7 cellular contexts compared by ENCODE assay signal in genomic region chr15:67120009-67120838, GRCh38. TPM values are rescaled to one million over a fixed set of nuclear protein-coding genes. Genes with fewer than 3 reads are reported as not detected.
DNase-seq lines count a peak whose midpoint lies in the region; ATAC-seq and TF ChIP-seq lines count a peak whose summit lies in the region.

No MANE protein-coding gene starts in this region.

- intact Hi-C loops in right lobe of liver (cut with DNase I), result no loop called here
- intact Hi-C loops in stomach (cut with DNase I; ENCODE audit: low total_unique reads), result loop anchor here (10.0 kb wide), 1 partner anchor 55 kb away; the partner anchor contains the start of gene SMAD3

- TF ChIP-seq POLR2A in NB4 (IDR thresholded peaks at IDR 0.05; ENCODE audit: extremely low read depth, insufficient read length), result no peak
- TF ChIP-seq POLR2A in right lobe of liver (IDR thresholded peaks at IDR 0.05), result no peak
- TF ChIP-seq POLR2A in stomach (IDR thresholded peaks at IDR 0.05), result no peak

- peaks cover 12% of the 10 kb centered on the region for H3K36me3 Mint-ChIP-seq in activated naive CD8-positive, alpha-beta T cell treated with anti-CD3 and anti-CD28 coated beads for 36 hours

- peak overlapping the region; percentile 71 for H3K4me3 Mint-ChIP-seq in activated naive CD8-positive, alpha-beta T cell treated with anti-CD3 and anti-CD28 coated beads for 36 hours

- H3K4me1 ChIP-seq in right lobe of liver (peaks cover 0 to 63% (median 16%) of the 10 kb centered on the region in 4 donors), stomach (peaks cover 68 to 92% (median 80%) of the 10 kb centered on the region in 4 donors)

- H3K27ac ChIP-seq in right lobe of liver, result peak overlapping the region in 2 of 3 donors; percentile 65 to 71
- peak overlapping the region; percentile 89 to 95 (median 91) for H3K27ac ChIP-seq in stomach

- peak overlapping the region; percentile 96 for H3K27ac Mint-ChIP-seq in activated naive CD8-positive, alpha-beta T cell treated with anti-CD3 and anti-CD28 coated beads for 36 hours

- peak; percentile 63 for DNase-seq in NB4 (ENCODE audit: low read depth)
- no peak for DNase-seq in activated naive CD8-positive, alpha-beta T cell treated with anti-CD3 and anti-CD28 coated beads for 36 hours
- no peak for DNase-seq in right lobe of liver
- no peak for DNase-seq in stomach
- no peak for DNase-seq in NCI-H2171 (lab: John Stamatoyannopoulos, UW)
- no peak for DNase-seq in NCI-H1105 (lab: John Stamatoyannopoulos, UW)

- TF ChIP-seq EP300 in stomach (IDR thresholded peaks at IDR 0.05), result no peak

- H3K4me1 Mint-ChIP-seq in activated naive CD8-positive, alpha-beta T cell treated with anti-CD3 and anti-CD28 coated beads for 36 hours, result peaks cover 71% of the 10 kb centered on the region

- H3K36me3 ChIP-seq in right lobe of liver (no peaks in the 10 kb centered on the region), stomach (no peaks in the 10 kb centered on the region)

- no peak overlapping the region for H3K4me3 ChIP-seq in NB4 (ENCODE audit: low read depth, low read length)
- H3K4me3 ChIP-seq in right lobe of liver, result no peak overlapping the region
- H3K4me3 ChIP-seq in stomach, result peak overlapping the region in 3 of 4 donors; percentile 11 to 33 (median 32)

- 66% methylated on average over 5 of the region's 9 CpGs for WGBS in right lobe of liver (ENCODE audit: insufficient coverage, low coverage, low lambda C conversion rate, missing lambda C conversion rate)
- 64 to 75% (median 70%) methylated on average over 9 of the region's 9 CpGs for WGBS in stomach, 5 donors

- no peaks in the 10 kb centered on the region for H3K9me3 ChIP-seq in right lobe of liver
- H3K9me3 ChIP-seq in stomach, result no peaks in the 10 kb centered on the region

- no peak for TF ChIP-seq CTCF in NB4 (IDR thresholded peaks at IDR 0.05; ENCODE audit: low read depth, low read length)
- no peak for TF ChIP-seq CTCF in right lobe of liver (IDR thresholded peaks at IDR 0.05)
- no peak for TF ChIP-seq CTCF in stomach (IDR thresholded peaks at IDR 0.05)

- H3K9me3 Mint-ChIP-seq in activated naive CD8-positive, alpha-beta T cell treated with anti-CD3 and anti-CD28 coated beads for 36 hours, result no peaks in the 10 kb centered on the region

- H3K27me3 ChIP-seq in right lobe of liver (no peaks in the 10 kb centered on the region), stomach (no peaks in the 10 kb centered on the region)

- H3K27me3 Mint-ChIP-seq in activated naive CD8-positive, alpha-beta T cell treated with anti-CD3 and anti-CD28 coated beads for 36 hours, result no peaks in the 10 kb centered on the region

- ATAC-seq in right lobe of liver, result peak in 1 of 4 donors; percentile 26
- ATAC-seq in HG02884 (IDR thresholded peaks at IDR 0.05; ENCODE audit: unreplicated experiment), result no peak

RNA-seq across cellular contexts. Expression of gene SMAD3, which starts 54.8 kb away (rescaled TPM):
- 10 to 100 TPM; 15.7 to 16.4 TPM for total RNA-seq in activated naive CD8-positive, alpha-beta T cell treated with anti-CD3 and anti-CD28 coated beads for 36 hours
- 10 to 100 TPM in 5 of 6 experiments, 1 to 10 TPM in 1; 9.2 to 34.0 (median 14.4) TPM for total RNA-seq in right lobe of liver
- 100 to 1,000 TPM in 1 of 5 donors, 10 to 100 TPM in 4; 22.8 to 103 (median 48.1) TPM for total RNA-seq in stomach
- 10 to 100 TPM in 2 of 3 donors, 1 to 10 TPM in 1; 6.8 to 18.2 (median 10.7) TPM for polyA plus RNA-seq in stomach

Comparison
In these comparisons a context has a peak if more than half of its experiments do, and no peak if none do; other contexts are left out.
1. H3K4me3 ChIP-seq: peak in stomach (3 of 4); none in NB4 (single experiment) and right lobe of liver (0 of 3).